ENCODE assay signal across 8 cellular contexts in the genomic region with DNA sequence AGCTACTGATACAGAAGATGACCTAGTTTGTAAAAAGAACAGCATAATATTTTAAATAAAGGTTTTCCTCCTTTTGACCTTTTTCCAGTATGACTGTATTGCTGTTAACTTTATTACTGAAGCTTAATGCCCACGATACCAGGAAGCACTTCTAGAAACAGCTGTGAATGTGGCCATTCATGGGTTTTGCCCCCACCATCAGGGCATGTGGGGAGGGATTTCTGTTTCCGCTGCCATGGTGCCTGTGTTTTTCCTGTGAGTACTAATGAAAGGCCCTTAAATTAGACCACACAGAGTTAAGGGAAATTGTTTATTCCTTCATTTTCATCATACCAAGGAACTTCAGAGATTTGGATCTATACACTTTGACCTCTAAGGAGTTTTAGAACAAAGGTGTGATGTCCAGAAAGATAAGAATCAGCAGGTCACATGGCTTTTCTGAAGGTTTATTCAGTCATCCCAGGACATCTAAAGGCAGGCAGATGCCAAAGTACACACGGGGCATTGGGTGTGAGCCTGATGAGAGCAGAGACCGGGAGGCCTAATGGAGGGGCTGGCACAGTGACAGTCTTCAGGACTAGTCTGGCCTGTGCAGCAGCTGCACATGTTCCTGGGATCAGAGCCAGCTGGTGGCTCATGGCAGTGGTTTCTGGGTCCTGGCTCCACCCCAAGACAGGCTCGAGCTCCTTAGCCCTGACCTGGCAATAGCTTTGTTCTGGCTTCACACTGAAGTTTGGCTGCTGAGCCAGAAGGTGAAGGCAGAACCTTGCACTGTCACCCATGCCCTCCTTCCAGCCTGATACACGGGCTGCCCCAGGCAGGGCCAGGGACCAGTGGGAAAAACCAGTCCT.
DNase-seq lines count a peak whose midpoint lies in the region; ATAC-seq and TF ChIP-seq lines count a peak whose summit lies in the region.

No MANE protein-coding gene starts in this region.

- H3K36me3 ChIP-seq in DND-41 (ENCODE audit: insufficient read depth, low read length), result no peaks in the 10 kb centered on the region

- no peak overlapping the region for H3K4me3 ChIP-seq in DND-41 (ENCODE audit: low read depth in 1 of 2, low read length in 2 of 2)

- H3K27me3 ChIP-seq in DND-41 (ENCODE audit: insufficient read depth, low read length, poor library complexity), result peaks cover 8% of the 10 kb centered on the region

- no peak overlapping the region for H3K27ac ChIP-seq in DND-41 (ENCODE audit: low read length)

- DNase-seq in DND-41 (peak; percentile 13), NCI-H2171 treated with DMSO at 0.1 percent for 48 hours (lab: John Stamatoyannopoulos, UW) (peak; percentile 92), MCF 10A (ENCODE audit: unreplicated experiment) (peak; percentile 100), iPS-NIHi11 (ENCODE audit: low spot score) (peak; percentile 70), smooth muscle cell of the brain vasculature (ENCODE audit: low read depth, low spot score) (peak; percentile 83)
- DNase-seq in activated CD8-positive, alpha-beta T cell treated with anti-CD3 and anti-CD28 coated beads for 36 hours, result no peak

- H3K79me2 ChIP-seq in DND-41 (ENCODE audit: insufficient read depth, low read length), result no peaks in the 10 kb centered on the region

- no peak overlapping the region for H3K9ac ChIP-seq in DND-41 (ENCODE audit: low read depth, low read length)

- no peaks in the 10 kb centered on the region for H3K9me3 Mint-ChIP-seq in MCF 10A (ENCODE audit: unreplicated experiment)
- no peaks in the 10 kb centered on the region for H3K9me3 Mint-ChIP-seq in activated CD8-positive, alpha-beta T cell treated with anti-CD3 and anti-CD28 coated beads for 36 hours

- H4K20me1 ChIP-seq in DND-41 (ENCODE audit: insufficient read depth, low read length), result no peaks in the 10 kb centered on the region

- H3K4me1 Mint-ChIP-seq in MCF 10A (ENCODE audit: insufficient read depth, unreplicated experiment), result peaks cover 43% of the 10 kb centered on the region
- peaks cover 34% of the 10 kb centered on the region for H3K4me1 Mint-ChIP-seq in activated CD8-positive, alpha-beta T cell treated with anti-CD3 and anti-CD28 coated beads for 36 hours (ENCODE audit: low read depth)

- intact Hi-C loops in MCF 10A (cut with micrococcal nuclease), result loop anchor here (2.0 to 10.0 kb wide), 4 partner anchors 83 to 445 kb away; a partner anchor contains a TSS
- intact Hi-C loops in activated CD8-positive, alpha-beta T cell treated with anti-CD3 and anti-CD28 coated beads for 36 hours (cut with micrococcal nuclease), result no loop called here

- no peaks in the 10 kb centered on the region for H3K36me3 Mint-ChIP-seq in MCF 10A (ENCODE audit: insufficient read depth, unreplicated experiment)
- H3K36me3 Mint-ChIP-seq in activated CD8-positive, alpha-beta T cell treated with anti-CD3 and anti-CD28 coated beads for 36 hours (ENCODE audit: low read depth), result no peaks in the 10 kb centered on the region

- POLR2A ChIA-PET in MCF 10A (lab: Yijun Ruan, JAX), result interaction anchor here (0.6 to 3.8 kb wide), 17 partner anchors 12 to 594 kb away, joined by 3 to 50 read pairs (median 4); no protein-coding TSS in a partner anchor
- POLR2A ChIA-PET in activated CD8-positive, alpha-beta T cell treated with anti-CD3 and anti-CD28 coated beads for 36 hours (lab: Charles Lee), result interaction anchor here (0.5 to 1.0 kb wide), 2 partner anchors 8 to 147 kb away, joined by 3 read pairs; no protein-coding TSS in a partner anchor

- H3K4me2 ChIP-seq in DND-41 (ENCODE audit: insufficient read depth, low read length), result no peak overlapping the region

- no TSS peak for BruUV-seq in MCF 10A (replicated peaks; lab: Mats Ljungman, UMichigan)

- CTCF ChIA-PET in MCF 10A (lab: Yijun Ruan, JAX), result interaction anchor here (0.6 to 2.7 kb wide), 9 partner anchors 8 to 546 kb away, joined by 3 to 11 read pairs (median 4); no protein-coding TSS in a partner anchor
- CTCF ChIA-PET in activated CD8-positive, alpha-beta T cell treated with anti-CD3 and anti-CD28 coated beads for 36 hours (lab: Charles Lee), result interaction anchor here (1.7 to 3.2 kb wide), 3 partner anchors 8 to 545 kb away, joined by 5 to 19 read pairs (median 14); no protein-coding TSS in a partner anchor

- peak; percentile 60 for ATAC-seq in DND-41 (ENCODE audit: insufficient read depth, low read depth)
- ATAC-seq in HG02885 (IDR thresholded peaks at IDR 0.05; ENCODE audit: poor library complexity, unreplicated experiment), result no peak
- ATAC-seq in activated CD8-positive, alpha-beta T cell treated with anti-CD3 and anti-CD28 coated beads for 36 hours, result no peak
- no peak for ATAC-seq in GM21381 (IDR thresholded peaks at IDR 0.05; ENCODE audit: unreplicated experiment)

- no peaks in the 10 kb centered on the region for H3K4me1 ChIP-seq in DND-41 (ENCODE audit: insufficient read depth, low read length)

- no peak overlapping the region for H3K4me3 Mint-ChIP-seq in MCF 10A (ENCODE audit: unreplicated experiment)
- H3K4me3 Mint-ChIP-seq in activated CD8-positive, alpha-beta T cell treated with anti-CD3 and anti-CD28 coated beads for 36 hours, result no peak overlapping the region

- H3K27me3 Mint-ChIP-seq in MCF 10A (ENCODE audit: insufficient read depth, unreplicated experiment), result no peaks in the 10 kb centered on the region
- H3K27me3 Mint-ChIP-seq in activated CD8-positive, alpha-beta T cell treated with anti-CD3 and anti-CD28 coated beads for 36 hours, result no peaks in the 10 kb centered on the region

- H2AFZ ChIP-seq in DND-41 (ENCODE audit: low read depth, low read length), result no peak overlapping the region

- peak overlapping the region; percentile 81 for H3K27ac Mint-ChIP-seq in MCF 10A (ENCODE audit: low read depth, unreplicated experiment)
- H3K27ac Mint-ChIP-seq in activated CD8-positive, alpha-beta T cell treated with anti-CD3 and anti-CD28 coated beads for 36 hours, result no peak overlapping the region

- H3K9me3 ChIP-seq in DND-41 (ENCODE audit: insufficient read depth, low read length, severe bottlenecking), result no peaks in the 10 kb centered on the region

- TF ChIP-seq CTCF in DND-41 (IDR thresholded peaks at IDR 0.05; ENCODE audit: borderline replicate concordance, extremely low read depth, low read length, poor library complexity, severe bottlenecking), result no peak
- no peak for TF ChIP-seq CTCF in MCF 10A (IDR thresholded peaks at IDR 0.05; ENCODE audit: unreplicated experiment)
- no peak for TF ChIP-seq CTCF in activated CD8-positive, alpha-beta T cell treated with anti-CD3 and anti-CD28 coated beads for 36 hours (IDR thresholded peaks at IDR 0.05)
